ENCODE assay signal across 9 cellular contexts in genomic region chr5:139415221-139415861, GRCh38. TPM values are rescaled to one million over a fixed set of nuclear protein-coding genes. Genes with fewer than 3 reads are reported as not detected.
DNase-seq lines count a peak whose midpoint lies in the region; ATAC-seq and TF ChIP-seq lines count a peak whose summit lies in the region.
"Had no signal": no experiment of that assay in that cellular context is flagged by ENCODE, and none has a peak within 500 bp of the region (broad histone marks: within the 10 kb centered on the region; RNA-seq: fewer than 3 reads in every experiment).

No MANE protein-coding gene starts in this region.

- H3K36me3 Mint-ChIP-seq in progenitor cell of endocrine pancreas (ENCODE audit: insufficient read depth): peaks cover 6% of the 10 kb centered on the region

- no peak for TF ChIP-seq CTCF in progenitor cell of endocrine pancreas (IDR thresholded peaks at IDR 0.05; ENCODE audit: unreplicated experiment)

- ATAC-seq in HG02938 (IDR thresholded peaks at IDR 0.05; ENCODE audit: unreplicated experiment) (no peak), HG02981 (IDR thresholded peaks at IDR 0.05; ENCODE audit: unreplicated experiment) (no peak), GM18858 (IDR thresholded peaks at IDR 0.05; ENCODE audit: unreplicated experiment) (no peak)

- DNase-seq in COR-L47 (lab: John Stamatoyannopoulos, UW) (peak; percentile 69), RPMI8226 (peak; percentile 50), dermis blood vessel endothelial cell (peak; percentile 73), occipital lobe (lab: John Stamatoyannopoulos, UW) (peak; percentile 72), progenitor cell of endocrine pancreas (ENCODE audit: low spot score, unreplicated experiment) (no peak)

- no peaks in the 10 kb centered on the region for H3K4me1 Mint-ChIP-seq in progenitor cell of endocrine pancreas (ENCODE audit: low read depth)

- H3K27me3 Mint-ChIP-seq in progenitor cell of endocrine pancreas: no peaks in the 10 kb centered on the region

- H3K4me3 Mint-ChIP-seq in progenitor cell of endocrine pancreas (ENCODE audit: low read depth): no peak overlapping the region

- no peaks in the 10 kb centered on the region for H3K9me3 Mint-ChIP-seq in progenitor cell of endocrine pancreas (ENCODE audit: low read depth)

- no peak overlapping the region for H3K27ac Mint-ChIP-seq in progenitor cell of endocrine pancreas

RNA-seq across cellular contexts. Expression of gene SPATA24, which starts 11.5 kb away (rescaled TPM):
- total RNA-seq in dermis blood vessel endothelial cell: 8.0 and 10.0 TPM in 2 replicates
- 3.6 TPM for total RNA-seq in occipital lobe
- 13.9 and 14.0 TPM in 2 replicates for total RNA-seq in progenitor cell of endocrine pancreas

RNA-seq across cellular contexts. Expression of gene PROB1, which starts 20.4 kb away (rescaled TPM):
- total RNA-seq in dermis blood vessel endothelial cell (6.1 and 9.2 TPM in 2 replicates), occipital lobe (0.16 TPM), progenitor cell of endocrine pancreas (2.0 and 2.2 TPM in 2 replicates)

RNA-seq across cellular contexts. Expression of gene DNAJC18, which starts 24.0 kb away (rescaled TPM):
- 8.6 and 9.0 TPM in 2 replicates for total RNA-seq in dermis blood vessel endothelial cell
- 46.6 TPM for total RNA-seq in occipital lobe
- 23.1 and 23.3 TPM in 2 replicates for total RNA-seq in progenitor cell of endocrine pancreas

RNA-seq across cellular contexts. Expression of gene MZB1, which starts 25.6 kb away (rescaled TPM):
- total RNA-seq in dermis blood vessel endothelial cell (0.14 TPM in 1 of 2 replicates, not detected in the other), occipital lobe (not detected), progenitor cell of endocrine pancreas (0.24 and 0.80 TPM in 2 replicates)

RNA-seq across cellular contexts. Expression of gene SLC23A1, which starts 32.2 kb away (rescaled TPM):
- total RNA-seq in dermis blood vessel endothelial cell (not detected in 2 replicates), occipital lobe (not detected), progenitor cell of endocrine pancreas (0.20 and 0.48 TPM in 2 replicates)
- total RNA-seq: NCI-H460 had no signal
